In genomic region chr2:189772212-189772611, GRCh38 we compare ENCODE assay signal across 24 cellular contexts. TPM values are rescaled to one million over a fixed set of nuclear protein-coding genes. Genes with fewer than 3 reads are reported as not detected.
A peak's percentile ranks its signal among the peaks of the same experiment; 100 is the strongest.
DNase-seq lines count a peak whose midpoint lies in the region; ATAC-seq and TF ChIP-seq lines count a peak whose summit lies in the region.
"Had no signal": no experiment of that assay in that cellular context is flagged by ENCODE, and none has a peak within 500 bp of the region (broad histone marks: within the 10 kb centered on the region; RNA-seq: fewer than 3 reads in every experiment).

No MANE protein-coding gene starts in this region.

- ATAC-seq in activated T-helper 17 cell treated with anti-CD3 and anti-CD28 coated beads, Interleukin-2, amount 50 U/mL, for 72 hours (replicated peaks), result no peak
- ATAC-seq: A549; CD8-positive, alpha-beta T cell; PC-3 had no signal

- DNase-seq in activated naive CD4-positive, alpha-beta T cell treated with Interleukin-2 at 50 U/mL for 16 hours, result no peak
- DNase-seq in type B pancreatic cell (ENCODE audit: extremely low spot score, unreplicated experiment), result no peak
- DNase-seq in GM10266 (ENCODE audit: extremely low spot score), result no peak
- no peak for DNase-seq in lower leg skin (ENCODE audit: low spot score in 2 of 2)
- DNase-seq: C1 segment of cervical spinal cord; Caco-2; CD8-positive, alpha-beta T cell; EL; GDM1; GOT3; HCEC 1CT; NCI-H1105; NCI-H1436 treated with DMSO at 0.1 percent for 48 hours; NCI-H187 treated with DMSO at 0.1 percent for 48 hours; NCI-H2171 treated with DMSO at 0.1 percent for 48 hours; NCI-H345; NCI-H510A treated with DMSO at 0.1 percent for 48 hours; NCI-H774; PC-3; SK-N-SH had no signal

- TF ChIP-seq CTCF in Loucy (conservative IDR thresholded peaks at IDR 0.05; ENCODE audit: low read length) (no peak), type B pancreatic cell (conservative IDR thresholded peaks at IDR 0.05) (no peak), GM10266 (IDR thresholded peaks at IDR 0.05; ENCODE audit: control insufficient read depth, insufficient read depth, low read depth, missing control alignments) (no peak), lower leg skin (IDR thresholded peaks at IDR 0.05) (no peak)

- H3K9me2 ChIP-seq in Loucy (replicated peaks; ENCODE audit: low read depth, low read length), result no peaks in the 10 kb centered on the region
- H3K9me2 ChIP-seq: SK-N-SH had no signal

- intact Hi-C loops in lower leg skin (cut with DNase I; ENCODE audit: low total_unique reads), result no loop called here

- H2AFZ ChIP-seq in Loucy (ENCODE audit: low read length), result no peak overlapping the region

- no peak overlapping the region for H3K4me3 ChIP-seq in Loucy (ENCODE audit: low read length, poor library complexity, severe bottlenecking)
- no peak overlapping the region for H3K4me3 ChIP-seq in lower leg skin (ENCODE audit: low read depth, poor library complexity, severe bottlenecking)
- H3K4me3 ChIP-seq: A549 had no signal

- 50 to 52% methylated on average over 1 of the region's 1 CpG for WGBS in lower leg skin, 2 donors

- peaks cover 8% of the 10 kb centered on the region for H3K79me2 ChIP-seq in Loucy (ENCODE audit: insufficient read depth, low read length)

- peak overlapping the region; percentile 35 for H3K27ac Mint-ChIP-seq in activated naive CD4-positive, alpha-beta T cell treated with anti-CD3 and anti-CD28 coated beads, Interleukin-2, amount 50 U/mL, for 24 hours
- peak overlapping the region; percentile 44 for H3K27ac Mint-ChIP-seq in activated T-helper 17 cell treated with anti-CD3 and anti-CD28 coated beads, Interleukin-2, amount 50 U/mL, for 72 hours
- H3K27ac Mint-ChIP-seq in type B pancreatic cell, result peak overlapping the region; percentile 76
- H3K27ac Mint-ChIP-seq: CD8-positive, alpha-beta T cell had no signal

- no peaks in the 10 kb centered on the region for H3K27me3 Mint-ChIP-seq in activated naive CD4-positive, alpha-beta T cell treated with anti-CD3 and anti-CD28 coated beads, Interleukin-2, amount 50 U/mL, for 24 hours
- no peaks in the 10 kb centered on the region for H3K27me3 Mint-ChIP-seq in activated T-helper 17 cell treated with anti-CD3 and anti-CD28 coated beads, Interleukin-2, amount 50 U/mL, for 72 hours
- H3K27me3 Mint-ChIP-seq in type B pancreatic cell, result no peaks in the 10 kb centered on the region

- no peaks in the 10 kb centered on the region for H3K9me3 ChIP-seq in Loucy (ENCODE audit: insufficient read depth, low read depth, low read length)
- H3K9me3 ChIP-seq: A549, Caco-2, SK-N-SH had no signal

- H3K4me1 Mint-ChIP-seq in activated naive CD4-positive, alpha-beta T cell treated with anti-CD3 and anti-CD28 coated beads, Interleukin-2, amount 50 U/mL, for 24 hours, result peaks cover 7% of the 10 kb centered on the region
- H3K4me1 Mint-ChIP-seq in activated T-helper 17 cell treated with anti-CD3 and anti-CD28 coated beads, Interleukin-2, amount 50 U/mL, for 72 hours, result no peaks in the 10 kb centered on the region
- no peaks in the 10 kb centered on the region for H3K4me1 Mint-ChIP-seq in type B pancreatic cell (ENCODE audit: unreplicated experiment)

- no peak for TF ChIP-seq POLR2A in lower leg skin (IDR thresholded peaks at IDR 0.05)

- no peak overlapping the region for H3K4me2 ChIP-seq in Loucy (ENCODE audit: low read depth, low read length, poor library complexity, severe bottlenecking)
- H3K4me2 ChIP-seq: A549, SK-N-SH had no signal

- H3K9me3 Mint-ChIP-seq in activated naive CD4-positive, alpha-beta T cell treated with anti-CD3 and anti-CD28 coated beads, Interleukin-2, amount 50 U/mL, for 24 hours, result no peaks in the 10 kb centered on the region
- no peaks in the 10 kb centered on the region for H3K9me3 Mint-ChIP-seq in activated T-helper 17 cell treated with anti-CD3 and anti-CD28 coated beads, Interleukin-2, amount 50 U/mL, for 72 hours
- H3K9me3 Mint-ChIP-seq in type B pancreatic cell, result no peaks in the 10 kb centered on the region
- H3K9me3 Mint-ChIP-seq: CD8-positive, alpha-beta T cell had no signal

- peaks cover 2% of the 10 kb centered on the region for H4K20me1 ChIP-seq in Loucy (ENCODE audit: insufficient read depth, low read length, poor library complexity, severe bottlenecking)

- H3K27me3 ChIP-seq in Loucy (ENCODE audit: insufficient read depth, low read length, poor library complexity, severe bottlenecking), result no peaks in the 10 kb centered on the region

- no peaks in the 10 kb centered on the region for H3F3A ChIP-seq in Loucy (ENCODE audit: low read depth)

- H3K4me3 Mint-ChIP-seq in activated naive CD4-positive, alpha-beta T cell treated with anti-CD3 and anti-CD28 coated beads, Interleukin-2, amount 50 U/mL, for 24 hours, result no peak overlapping the region
- no peak overlapping the region for H3K4me3 Mint-ChIP-seq in activated T-helper 17 cell treated with anti-CD3 and anti-CD28 coated beads, Interleukin-2, amount 50 U/mL, for 72 hours
- H3K4me3 Mint-ChIP-seq in type B pancreatic cell, result no peak overlapping the region
- H3K4me3 Mint-ChIP-seq: CD8-positive, alpha-beta T cell had no signal

- H3K4me1 ChIP-seq in Loucy (ENCODE audit: insufficient read depth, low read length, poor library complexity, severe bottlenecking), result no peaks in the 10 kb centered on the region
- H3K4me1 ChIP-seq: A549, Caco-2 had no signal

- H3K36me3 Mint-ChIP-seq in activated naive CD4-positive, alpha-beta T cell treated with anti-CD3 and anti-CD28 coated beads, Interleukin-2, amount 50 U/mL, for 24 hours, result peaks cover 10% of the 10 kb centered on the region
- peaks cover 89% of the 10 kb centered on the region for H3K36me3 Mint-ChIP-seq in activated T-helper 17 cell treated with anti-CD3 and anti-CD28 coated beads, Interleukin-2, amount 50 U/mL, for 72 hours (ENCODE audit: low read depth)
- H3K36me3 Mint-ChIP-seq in type B pancreatic cell, result peaks cover 23% of the 10 kb centered on the region

- H3K9ac ChIP-seq in Loucy (ENCODE audit: low read depth, low read length, poor library complexity, severe bottlenecking), result peak overlapping the region; percentile 14
- H3K9ac ChIP-seq: SK-N-SH had no signal

- H3K36me3 ChIP-seq in Loucy (ENCODE audit: insufficient read depth, low read length), result peaks cover 65% of the 10 kb centered on the region

RNA-seq across cellular contexts. Expression of gene OSGEPL1, which starts 9.6 kb away (rescaled TPM):
- 1 to 10 TPM; 7.2 to 8.3 TPM for total RNA-seq in activated T-helper 17 cell treated with anti-CD3 and anti-CD28 coated beads, Interleukin-2, amount 50 U/mL, for 72 hours
- 7.6 and 13.7 TPM in 2 replicates for total RNA-seq in type B pancreatic cell (ENCODE audit: low replicate concordance)
- total RNA-seq in lower leg skin, result 10 to 100 TPM in 1 of 4 donors, 1 to 10 TPM in 3; 2.6 to 10.3 (median 6.8) TPM

RNA-seq across cellular contexts. Expression of gene ORMDL1, which starts 11.9 kb away (rescaled TPM):
- total RNA-seq in activated T-helper 17 cell treated with anti-CD3 and anti-CD28 coated beads, Interleukin-2, amount 50 U/mL, for 72 hours, result 10 to 100 TPM; 69.4 to 84.4 TPM
- 43.5 and 57.2 TPM in 2 replicates for total RNA-seq in type B pancreatic cell (ENCODE audit: low replicate concordance)
- total RNA-seq in lower leg skin, result 10 to 100 TPM; 52.5 to 79.0 (median 61.5) TPM

RNA-seq across cellular contexts. Expression of gene PMS1, which starts 12.0 kb away (rescaled TPM):
- total RNA-seq in activated T-helper 17 cell treated with anti-CD3 and anti-CD28 coated beads, Interleukin-2, amount 50 U/mL, for 72 hours, result 10 to 100 TPM; 43.7 to 47.2 TPM
- 21.1 and 47.3 TPM in 2 replicates for total RNA-seq in type B pancreatic cell (ENCODE audit: low replicate concordance)
- 10 to 100 TPM in 2 of 4 donors, 1 to 10 TPM in 2; 6.7 to 10.2 (median 10.0) TPM for total RNA-seq in lower leg skin
